11 cellular contexts compared by ENCODE assay signal in the genomic region with DNA sequence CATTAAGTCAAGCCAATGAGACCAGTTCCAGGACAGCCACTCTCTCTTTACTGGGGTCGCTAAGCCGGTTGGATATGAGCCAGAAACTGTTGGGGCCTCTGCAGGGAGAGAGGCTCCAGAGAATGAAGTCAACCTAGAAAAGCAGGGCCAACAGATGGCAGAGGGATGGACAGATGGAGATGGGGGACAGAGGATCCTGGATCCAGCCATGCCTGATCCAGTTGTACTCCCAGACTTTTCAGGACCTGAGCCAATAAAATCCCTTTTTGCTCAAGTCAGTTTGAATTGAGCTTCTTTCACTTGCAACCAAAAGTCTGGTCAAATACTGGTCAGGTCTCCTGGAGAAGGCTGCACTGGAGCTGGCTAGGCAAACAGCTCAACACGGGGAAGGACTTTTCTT. TPM values are rescaled to one million over a fixed set of nuclear protein-coding genes. Genes with fewer than 3 reads are reported as not detected.
DNase-seq lines count a peak whose midpoint lies in the region; ATAC-seq, FAIRE-seq and TF ChIP-seq lines count a peak whose summit lies in the region.
"Had no signal": no experiment of that assay in that cellular context is flagged by ENCODE, and none has a peak within 500 bp of the region (broad histone marks: within the 10 kb centered on the region; RNA-seq: fewer than 3 reads in every experiment).

No MANE protein-coding gene starts in this region.

- H3K4me2 ChIP-seq in keratinocyte (ENCODE audit: control insufficient read depth, extremely low read depth, insufficient read depth, low read depth, low read length) = peak overlapping the region; percentile 83

- no peak for TF ChIP-seq EP300 in upper lobe of left lung (IDR thresholded peaks at IDR 0.05)

- no peaks in the 10 kb centered on the region for H3K27me3 ChIP-seq in keratinocyte (ENCODE audit: control insufficient read depth, extremely low read depth, insufficient read depth, low read length)
- H3K27me3 ChIP-seq in upper lobe of left lung = no peaks in the 10 kb centered on the region
- H3K27me3 ChIP-seq: cardiac muscle cell had no signal

- H3K27ac ChIP-seq in keratinocyte (ENCODE audit: control insufficient read depth, insufficient read depth, low read length) = peak overlapping the region; percentile 70
- H3K27ac ChIP-seq in upper lobe of left lung = peak overlapping the region; percentile 24 to 86 (median 70)
- H3K27ac ChIP-seq: cardiac muscle cell had no signal

- H3K36me3 ChIP-seq in keratinocyte (ENCODE audit: control insufficient read depth in 2 of 2, extremely low read depth in 1 of 2, insufficient read depth in 2 of 2, low read length in 2 of 2) (peaks cover 15 to 38% of the 10 kb centered on the region in 2 experiments), upper lobe of left lung (peaks cover 0 to 9% (median 0%) of the 10 kb centered on the region in 4 donors)

- no peaks in the 10 kb centered on the region for H3K9me3 Mint-ChIP-seq in activated T-cell treated with anti-CD3 and anti-CD28 coated beads, Interleukin-2, amount 50 U/mL, for 72 hours
- no peaks in the 10 kb centered on the region for H3K9me3 Mint-ChIP-seq in activated T-cell treated with anti-CD3 and anti-CD28 coated beads, Interleukin-2, amount 50 U/mL, for 4 hours
- peaks cover 4% of the 10 kb centered on the region for H3K9me3 Mint-ChIP-seq in activated T-helper 2 cell treated with anti-CD3 and anti-CD28 coated beads, Interferon-gamma antibody, Interleukin-2, Interleukin-4, amounts not matched to agents 10 μg/mL and 5 μg/mL and 100 μg/mL, durations not matched to agents 14 hours and 24 hours and 36 hours

- no peak for FAIRE-seq in keratinocyte (lab: Jason Lieb, UNC)

- peaks cover 41% of the 10 kb centered on the region for H4K20me1 ChIP-seq in keratinocyte (ENCODE audit: control insufficient read depth, extremely low read depth, insufficient read depth, low read length)

- peaks cover 15% of the 10 kb centered on the region for H3K27me3 Mint-ChIP-seq in activated T-cell treated with anti-CD3 and anti-CD28 coated beads, Interleukin-2, amount 50 U/mL, for 72 hours (ENCODE audit: low read depth)
- H3K27me3 Mint-ChIP-seq in activated T-cell treated with anti-CD3 and anti-CD28 coated beads, Interleukin-2, amount 50 U/mL, for 4 hours (ENCODE audit: low read depth) = peaks cover 15% of the 10 kb centered on the region
- H3K27me3 Mint-ChIP-seq in activated T-helper 2 cell treated with anti-CD3 and anti-CD28 coated beads, Interferon-gamma antibody, Interleukin-2, Interleukin-4, amounts not matched to agents 10 μg/mL and 5 μg/mL and 100 μg/mL, durations not matched to agents 14 hours and 24 hours and 36 hours (ENCODE audit: low read depth) = peaks cover 3% of the 10 kb centered on the region

- no peak for TF ChIP-seq CTCF in keratinocyte (optimal IDR thresholded peaks at IDR 0.05 in 1 of 3, IDR thresholded peaks at IDR 0.05 in 1 of 3, conservative IDR thresholded peaks at IDR 0.05 in 1 of 3; ENCODE audit: extremely low read depth in 1 of 3, insufficient read depth in 2 of 3, low read length in 3 of 3)
- TF ChIP-seq CTCF in upper lobe of left lung (IDR thresholded peaks at IDR 0.05) = no peak

- H3K27ac Mint-ChIP-seq in activated T-cell treated with anti-CD3 and anti-CD28 coated beads, Interleukin-2, amount 50 U/mL, for 72 hours = no peak overlapping the region
- peak overlapping the region; percentile 10 for H3K27ac Mint-ChIP-seq in activated T-helper 2 cell treated with anti-CD3 and anti-CD28 coated beads, Interferon-gamma antibody, Interleukin-2, Interleukin-4, amounts not matched to agents 10 μg/mL and 5 μg/mL and 100 μg/mL, durations not matched to agents 14 hours and 24 hours and 36 hours

- peaks cover 6 to 16% of the 10 kb centered on the region in 2 donors for H3K36me3 Mint-ChIP-seq in activated T-cell treated with anti-CD3 and anti-CD28 coated beads, Interleukin-2, amount 50 U/mL, for 72 hours (ENCODE audit: insufficient read depth in 2 of 2)
- H3K36me3 Mint-ChIP-seq in activated T-cell treated with anti-CD3 and anti-CD28 coated beads, Interleukin-2, amount 50 U/mL, for 4 hours (ENCODE audit: insufficient read depth) = peaks cover 12% of the 10 kb centered on the region
- peaks cover 66% of the 10 kb centered on the region for H3K36me3 Mint-ChIP-seq in activated T-helper 2 cell treated with anti-CD3 and anti-CD28 coated beads, Interferon-gamma antibody, Interleukin-2, Interleukin-4, amounts not matched to agents 10 μg/mL and 5 μg/mL and 100 μg/mL, durations not matched to agents 14 hours and 24 hours and 36 hours (ENCODE audit: low read depth)

- no peak for DNase-seq in activated T-cell treated with anti-CD3 and anti-CD28 coated beads, Interleukin-2, amount 50 U/mL, for 72 hours
- DNase-seq in activated T-cell treated with anti-CD3 and anti-CD28 coated beads, Interleukin-2, amount 50 U/mL, for 4 hours = no peak
- no peak for DNase-seq in activated T-helper 2 cell treated with anti-CD3 and anti-CD28 coated beads, Interferon-gamma antibody, Interleukin-2, Interleukin-4, amounts not matched to agents 10 μg/mL and 5 μg/mL and 100 μg/mL, durations not matched to agents 14 hours and 24 hours and 36 hours (ENCODE audit: low spot score)
- DNase-seq in keratinocyte (ENCODE audit: low read depth, low spot score) = no peak
- no peak for DNase-seq in upper lobe of left lung
- no peak for DNase-seq in RPMI8226
- DNase-seq in NCI-H2029 treated with DMSO at 0.1 percent for 48 hours (lab: John Stamatoyannopoulos, UW) = no peak
- DNase-seq: NCI-H2029, T-helper 9 cell had no signal

- no peak for TF ChIP-seq POLR2A in upper lobe of left lung (IDR thresholded peaks at IDR 0.05)

- peaks cover 72% of the 10 kb centered on the region for H3K79me2 ChIP-seq in keratinocyte (ENCODE audit: control insufficient read depth, insufficient read depth, low read length)

- H3K4me3 Mint-ChIP-seq in activated T-cell treated with anti-CD3 and anti-CD28 coated beads, Interleukin-2, amount 50 U/mL, for 72 hours = peak overlapping the region; percentile 88 to 89
- H3K4me3 Mint-ChIP-seq in activated T-cell treated with anti-CD3 and anti-CD28 coated beads, Interleukin-2, amount 50 U/mL, for 4 hours = no peak overlapping the region
- peak overlapping the region; percentile 93 for H3K4me3 Mint-ChIP-seq in activated T-helper 2 cell treated with anti-CD3 and anti-CD28 coated beads, Interferon-gamma antibody, Interleukin-2, Interleukin-4, amounts not matched to agents 10 μg/mL and 5 μg/mL and 100 μg/mL, durations not matched to agents 14 hours and 24 hours and 36 hours (ENCODE audit: low read depth)

- no peak for ATAC-seq in activated T-cell treated with anti-CD3 and anti-CD28 coated beads, Interleukin-2, amount 50 U/mL, for 72 hours (replicated peaks in 1 of 2)
- no peak for ATAC-seq in activated T-cell treated with anti-CD3 and anti-CD28 coated beads, Interleukin-2, amount 50 U/mL, for 4 hours
- ATAC-seq in upper lobe of left lung (ENCODE audit: low FRiP score in 2 of 2) (no peak), HG03432 (IDR thresholded peaks at IDR 0.05; ENCODE audit: unreplicated experiment) (no peak)

- WGBS in upper lobe of left lung, 2 donors = 56 to 60% methylated on average over 3 of the region's 3 CpGs

- no peak overlapping the region for H2AFZ ChIP-seq in keratinocyte (ENCODE audit: control insufficient read depth, low read length)

- H3K9ac ChIP-seq in keratinocyte (ENCODE audit: control insufficient read depth, extremely low read depth, insufficient read depth, low read length) = no peak overlapping the region

- H3K4me1 Mint-ChIP-seq in activated T-cell treated with anti-CD3 and anti-CD28 coated beads, Interleukin-2, amount 50 U/mL, for 72 hours (ENCODE audit: low read depth) = peaks cover 41% of the 10 kb centered on the region
- H3K4me1 Mint-ChIP-seq in activated T-cell treated with anti-CD3 and anti-CD28 coated beads, Interleukin-2, amount 50 U/mL, for 4 hours (ENCODE audit: low read depth) = peaks cover 18% of the 10 kb centered on the region
- H3K4me1 Mint-ChIP-seq in activated T-helper 2 cell treated with anti-CD3 and anti-CD28 coated beads, Interferon-gamma antibody, Interleukin-2, Interleukin-4, amounts not matched to agents 10 μg/mL and 5 μg/mL and 100 μg/mL, durations not matched to agents 14 hours and 24 hours and 36 hours (ENCODE audit: low read depth) = peaks cover 59% of the 10 kb centered on the region

- H3K4me3 ChIP-seq in keratinocyte (ENCODE audit: control insufficient read depth in 2 of 3, extremely low read depth in 1 of 3, insufficient read depth in 2 of 3, low read depth in 1 of 3, low read length in 3 of 3) = peak overlapping the region; percentile 89 to 94 (median 93)
- peak overlapping the region in 3 of 4 donors; percentile 81 to 94 (median 90) for H3K4me3 ChIP-seq in upper lobe of left lung
- H3K4me3 ChIP-seq: cardiac muscle cell had no signal

- H3K4me1 ChIP-seq in keratinocyte (ENCODE audit: control insufficient read depth, extremely low read depth, insufficient read depth, low read length) (peaks cover 50% of the 10 kb centered on the region), upper lobe of left lung (peaks cover 0 to 51% (median 45%) of the 10 kb centered on the region in 4 donors)

- dilution Hi-C loops in keratinocyte (cut with MboI; ENCODE audit: extremely low pct_ligation_motif_present, low sequenced_read_pairs) = no loop called here

- H3K9me3 ChIP-seq in keratinocyte (ENCODE audit: control insufficient read depth, low read depth, low read length) (no peaks in the 10 kb centered on the region), upper lobe of left lung (no peaks in the 10 kb centered on the region)

- intact Hi-C loops in activated T-helper 2 cell treated with anti-CD3 and anti-CD28 coated beads, Interferon-gamma antibody, Interleukin-2, Interleukin-4, amounts not matched to agents 10 μg/mL and 5 μg/mL and 100 μg/mL, durations not matched to agents 14 hours and 24 hours and 36 hours (cut with micrococcal nuclease) = no loop called here

- H3K9me1 ChIP-seq in keratinocyte (ENCODE audit: control insufficient read depth, extremely low read depth, insufficient read depth, low read length) = peaks cover 8% of the 10 kb centered on the region

RNA-seq across cellular contexts. Expression of gene DHCR24, which starts 2.2 kb away (rescaled TPM):
- total RNA-seq in activated T-cell treated with anti-CD3 and anti-CD28 coated beads, Interleukin-2, amount 50 U/mL, for 72 hours = 10 to 100 TPM; 17.3 to 17.7 TPM
- 10 to 100 TPM; 53.0 to 70.5 (median 66.8) TPM for total RNA-seq in activated T-cell treated with anti-CD3 and anti-CD28 coated beads, Interleukin-2, amount 50 U/mL, for 4 hours
- 223 and 231 TPM in 2 replicates for total RNA-seq in activated T-helper 2 cell treated with anti-CD3 and anti-CD28 coated beads, Interferon-gamma antibody, Interleukin-2, Interleukin-4, amounts not matched to agents 10 μg/mL and 5 μg/mL and 100 μg/mL, durations not matched to agents 14 hours and 24 hours and 36 hours
- polyA plus RNA-seq in keratinocyte = 363 to 515 TPM (median 434 TPM) in 3 replicates
- polyA plus RNA-seq in keratinocyte (2011; ENCODE audit: low read depth) = 72.5 TPM
- 267 and 283 TPM in 2 replicates for polyA plus RNA-seq in keratinocyte (2011; cell fraction: cytosol; rRNA removed)
- polyA plus RNA-seq in keratinocyte (2011; cell fraction: nucleus; rRNA removed) = 731 and 733 TPM in 2 replicates
- 262 and 434 TPM in 2 replicates for polyA plus RNA-seq in keratinocyte (2012; ENCODE audit: low replicate concordance)
- polyA minus RNA-seq in keratinocyte = 1,082 to 2,772 TPM (median 1,362 TPM) in 3 replicates
- polyA minus RNA-seq in keratinocyte (2011; cell fraction: cytosol; rRNA and poly(A)+ RNA removed) = 743 TPM
- polyA minus RNA-seq in keratinocyte (2011; cell fraction: nucleus; rRNA and poly(A)+ RNA removed) = 1,029 and 1,296 TPM in 2 replicates
- total RNA-seq in upper lobe of left lung = 100 to 1,000 TPM; 188 to 863 (median 555) TPM
